In the genomic region with DNA sequence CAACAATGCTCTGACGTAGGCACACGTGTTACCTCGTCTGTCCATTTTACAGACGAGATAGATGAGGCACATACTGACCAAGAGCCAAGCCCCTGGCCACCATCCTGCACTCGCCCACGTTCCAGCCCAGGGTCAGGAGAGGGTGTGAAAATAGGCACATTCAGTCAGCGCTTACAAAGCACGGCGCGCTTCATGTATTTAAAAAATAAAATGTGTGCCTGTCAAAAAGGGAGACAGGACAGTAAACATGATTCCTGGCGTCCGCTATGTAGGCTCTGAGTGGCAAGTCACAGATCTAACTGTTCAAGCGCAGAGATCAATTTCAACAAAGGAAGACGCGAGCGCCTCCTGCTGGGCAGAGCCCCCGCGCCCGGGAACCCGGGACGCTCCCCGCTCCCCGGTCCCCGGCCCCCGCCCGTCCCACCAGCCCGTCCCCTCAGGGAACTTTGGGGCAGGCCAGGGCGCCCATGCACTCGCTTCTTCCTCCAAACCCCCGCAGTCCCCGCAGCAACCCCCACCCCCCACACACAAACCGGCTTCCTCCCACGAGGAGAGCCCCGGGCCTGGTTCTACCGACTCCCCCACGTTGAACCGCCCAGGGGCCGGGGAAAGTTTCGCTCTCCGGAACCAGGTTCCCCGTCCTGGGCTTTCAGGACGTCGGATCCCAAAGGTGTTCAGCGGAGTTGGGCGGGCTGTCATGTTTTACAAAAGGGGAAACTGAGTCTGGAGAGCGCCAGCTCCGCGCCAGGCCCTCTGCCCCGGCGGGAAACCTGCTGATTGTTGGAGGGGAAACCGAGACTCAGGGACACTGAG, we compare ENCODE assay signal across 8 cellular contexts. TPM values are rescaled to one million over a fixed set of nuclear protein-coding genes. Genes with fewer than 3 reads are reported as not detected.
DNase-seq lines count a peak whose midpoint lies in the region; ATAC-seq and TF ChIP-seq lines count a peak whose summit lies in the region.

No MANE protein-coding gene starts in this region.

- H3K9me3 ChIP-seq in PC-9 (ENCODE audit: insufficient read depth, low read depth) (no peaks in the 10 kb centered on the region), mucosa of stomach (ENCODE audit: control insufficient read depth, low read length) (no peaks in the 10 kb centered on the region)

- H3F3A ChIP-seq in PC-9 (ENCODE audit: insufficient read depth, low read depth): peaks cover 39% of the 10 kb centered on the region

- peak overlapping the region; percentile 94 for H3K27ac ChIP-seq in PC-9

- CTCF ChIA-PET in PC-9 (lab: Charles Lee): interaction anchor here (0.6 to 1.6 kb wide), 7 partner anchors 31 to 668 kb away, joined by 3 to 11 read pairs (median 4); no protein-coding TSS in a partner anchor

- H3K79me2 ChIP-seq in PC-9 (ENCODE audit: low read depth): peaks cover 23% of the 10 kb centered on the region; the same call in 1 of the 2 replicates

- peak; percentile 8 for ATAC-seq in HG03354 (IDR thresholded peaks at IDR 0.05; ENCODE audit: poor library complexity, severe bottlenecking, unreplicated experiment)
- peak; percentile 60 for ATAC-seq in esophagus mucosa
- no peak for ATAC-seq in GM18907 (IDR thresholded peaks at IDR 0.05; ENCODE audit: unreplicated experiment)

- H3K4me1 ChIP-seq in PC-9 (replicated peaks; ENCODE audit: insufficient read depth): peaks cover 50% of the 10 kb centered on the region
- H3K4me1 ChIP-seq in mucosa of stomach (ENCODE audit: control insufficient read depth, insufficient read depth, low read length): peaks cover 32% of the 10 kb centered on the region

- H3K9me2 ChIP-seq in PC-9 (ENCODE audit: insufficient read depth): no peaks in the 10 kb centered on the region

- peak overlapping the region; percentile 84 for H2AFZ ChIP-seq in PC-9

- peak; percentile 95 for TF ChIP-seq CTCF in PC-9 (conservative IDR thresholded peaks at IDR 0.05)

- H3K9ac ChIP-seq in mucosa of stomach (ENCODE audit: low read length): peak overlapping the region; percentile 90

- no TSS peak for BruUV-seq in PC-9 (replicated peaks; lab: Mats Ljungman, UMichigan)

- intact Hi-C loops in PC-9 (cut with micrococcal nuclease; ENCODE audit: unreplicated experiment): loop anchor here (1.0 to 10.0 kb wide), 11 partner anchors 32 to 866 kb away; no protein-coding TSS in a partner anchor

- peak overlapping the region; percentile 77 for H3K4me3 ChIP-seq in PC-9
- peak overlapping the region; percentile 91 for H3K4me3 ChIP-seq in mucosa of stomach (ENCODE audit: low read length)

- peak; percentile 92 for DNase-seq in GM03348 (ENCODE audit: low spot score)
- DNase-seq in PC-9: peak; percentile 81 to 92
- DNase-seq in activated T-cell treated with anti-CD3 and anti-CD28 coated beads, Interleukin-2, amount 50 U/mL, for 48 hours: peak; percentile 97 to 98
- peak; percentile 77 to 91 for DNase-seq in stimulated activated CD8-positive, alpha-beta memory T cell treated with anti-CD3 and anti-CD28 coated beads, Interleukin-4, amount 100 ng/mL, for 4 hours (ENCODE audit: low read depth in 2 of 2, low spot score in 1 of 2)

- H3K27me3 ChIP-seq in PC-9 (ENCODE audit: insufficient read depth, low read depth) (no peaks in the 10 kb centered on the region), mucosa of stomach (ENCODE audit: control insufficient read depth, insufficient read depth, low read length) (no peaks in the 10 kb centered on the region)

- H3K36me3 ChIP-seq in PC-9 (ENCODE audit: low read depth) (no peaks in the 10 kb centered on the region), mucosa of stomach (ENCODE audit: control insufficient read depth, insufficient read depth, low read length) (no peaks in the 10 kb centered on the region)

- POLR2A ChIA-PET in PC-9 (lab: Charles Lee; ENCODE audit: unreplicated experiment): interaction anchor here (0.6 to 1.3 kb wide), 8 partner anchors 8 to 422 kb away, joined by 3 to 21 read pairs (median 6); a partner anchor contains a TSS

- peak overlapping the region; percentile 96 for H3K4me2 ChIP-seq in PC-9

- no peaks in the 10 kb centered on the region for H4K20me1 ChIP-seq in PC-9 (ENCODE audit: insufficient read depth)

RNA-seq across cellular contexts. Expression of a gene that starts 10.4 kb away (rescaled TPM):
- total RNA-seq in PC-9 (2021) (72.2 and 85.9 TPM in 2 replicates), esophagus mucosa (2.0 TPM)

RNA-seq across cellular contexts. Expression of a gene that starts 13.8 kb away (rescaled TPM):
- total RNA-seq in PC-9 (2021) (not detected in 2 replicates), esophagus mucosa (not detected)

RNA-seq across cellular contexts. Expression of a gene that starts 45.6 kb away (rescaled TPM):
- total RNA-seq in PC-9 (2021) (79.9 and 90.5 TPM in 2 replicates), esophagus mucosa (19.0 TPM)

RNA-seq across cellular contexts. Expression of a gene that starts 48.8 kb away (rescaled TPM):
- total RNA-seq in PC-9 (2021) (0.46 and 1.0 TPM in 2 replicates), esophagus mucosa (3.1 TPM)

Comparison
In these comparisons a context has a peak if more than half of its experiments do, and no peak if none do; other contexts are left out.
1. RNA of a gene that starts 10.4 kb away (total RNA-seq): 72.2 to 85.9 TPM in PC-9; 2.0 TPM in esophagus mucosa (single experiment); every median in the first group is over 10 times any median in the second.
2. Peak in every context shown above with its lines, with median percentiles within 50 percentile points of each other: DNase-seq.